Comparison of ENCODE assay signal across 1 cellular context in genomic region chr17:57957120-57957850, GRCh38.
TF ChIP-seq lines count a peak whose summit lies in the region.

No MANE protein-coding gene starts in this region.

TF ChIP-seq in HepG2, 621 proteins besides CTCF, POLR2A, EP300 and RAD21:
- no peak for TF ChIP-seq ZBTB21 (CRISPR knock-in tag; IDR thresholded peaks at IDR 0.05)
- TF ChIP-seq GLI4 (CRISPR knock-in tag; IDR thresholded peaks at IDR 0.05; ENCODE audit: borderline replicate concordance): no peak
- no peak for TF ChIP-seq LBX2 (CRISPR knock-in tag; IDR thresholded peaks at IDR 0.05; ENCODE audit: borderline replicate concordance)
- no peak for TF ChIP-seq CEBPB (IDR thresholded peaks at IDR 0.05; ENCODE audit: borderline replicate concordance, low read depth, low read length)
- TF ChIP-seq ZNF136 (CRISPR knock-in tag; IDR thresholded peaks at IDR 0.05; ENCODE audit: low read depth): no peak
- TF ChIP-seq POGZ (CRISPR knock-in tag; IDR thresholded peaks at IDR 0.05): no peak
- no peak for TF ChIP-seq RFXAP (CRISPR knock-in tag; IDR thresholded peaks at IDR 0.05; ENCODE audit: borderline replicate concordance)
- TF ChIP-seq FOSL2 (CRISPR knock-in tag; IDR thresholded peaks at IDR 0.05): no peak
- no peak for TF ChIP-seq CREM (IDR thresholded peaks at IDR 0.05)
- TF ChIP-seq CREM (CRISPR knock-in tag; IDR thresholded peaks at IDR 0.05): no peak
- TF ChIP-seq CREB3 (CRISPR knock-in tag; IDR thresholded peaks at IDR 0.05): no peak
- TF ChIP-seq JUND (CRISPR knock-in tag; IDR thresholded peaks at IDR 0.05): no peak
- TF ChIP-seq CAMTA2 (CRISPR knock-in tag; IDR thresholded peaks at IDR 0.05; ENCODE audit: borderline replicate concordance): no peak
- no peak for TF ChIP-seq PBX2 (CRISPR knock-in tag; IDR thresholded peaks at IDR 0.05)
- TF ChIP-seq ISX (CRISPR knock-in tag; conservative IDR thresholded peaks at IDR 0.05): no peak
